1 cellular context compared by ENCODE assay signal in the genomic region with DNA sequence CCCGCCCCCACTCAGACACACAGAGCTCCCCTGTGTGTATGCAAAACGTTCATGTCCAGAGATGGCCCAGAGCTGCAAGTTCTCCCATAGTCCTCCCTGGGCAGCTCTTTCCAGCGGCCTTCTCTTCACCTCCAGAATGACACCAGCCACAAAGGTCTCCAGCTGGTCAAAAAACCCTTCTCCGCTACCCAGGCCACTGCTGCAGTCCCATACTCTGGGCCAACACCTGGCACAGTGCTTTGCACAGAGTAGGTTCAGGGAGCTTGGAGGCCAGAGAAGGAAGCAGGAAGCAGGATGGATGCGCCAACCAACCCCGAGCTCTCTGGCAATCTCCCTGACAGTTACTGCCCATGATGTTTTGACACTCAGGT.
TF ChIP-seq lines count a peak whose summit lies in the region.

No MANE protein-coding gene starts in this region.

TF ChIP-seq in GM12878, 131 proteins besides CTCF, POLR2A, EP300 and RAD21 (continued from another document):
- no peak for TF ChIP-seq SP1 (IDR thresholded peaks at IDR 0.05; ENCODE audit: low read depth, low read length)
- no peak for TF ChIP-seq ESRRA (IDR thresholded peaks at IDR 0.05; ENCODE audit: low read length)
- no peak for TF ChIP-seq E4F1 (IDR thresholded peaks at IDR 0.05; ENCODE audit: borderline replicate concordance, partially characterized antibody)
- no peak for TF ChIP-seq NBN (IDR thresholded peaks at IDR 0.05)
- TF ChIP-seq, protein P1, sequence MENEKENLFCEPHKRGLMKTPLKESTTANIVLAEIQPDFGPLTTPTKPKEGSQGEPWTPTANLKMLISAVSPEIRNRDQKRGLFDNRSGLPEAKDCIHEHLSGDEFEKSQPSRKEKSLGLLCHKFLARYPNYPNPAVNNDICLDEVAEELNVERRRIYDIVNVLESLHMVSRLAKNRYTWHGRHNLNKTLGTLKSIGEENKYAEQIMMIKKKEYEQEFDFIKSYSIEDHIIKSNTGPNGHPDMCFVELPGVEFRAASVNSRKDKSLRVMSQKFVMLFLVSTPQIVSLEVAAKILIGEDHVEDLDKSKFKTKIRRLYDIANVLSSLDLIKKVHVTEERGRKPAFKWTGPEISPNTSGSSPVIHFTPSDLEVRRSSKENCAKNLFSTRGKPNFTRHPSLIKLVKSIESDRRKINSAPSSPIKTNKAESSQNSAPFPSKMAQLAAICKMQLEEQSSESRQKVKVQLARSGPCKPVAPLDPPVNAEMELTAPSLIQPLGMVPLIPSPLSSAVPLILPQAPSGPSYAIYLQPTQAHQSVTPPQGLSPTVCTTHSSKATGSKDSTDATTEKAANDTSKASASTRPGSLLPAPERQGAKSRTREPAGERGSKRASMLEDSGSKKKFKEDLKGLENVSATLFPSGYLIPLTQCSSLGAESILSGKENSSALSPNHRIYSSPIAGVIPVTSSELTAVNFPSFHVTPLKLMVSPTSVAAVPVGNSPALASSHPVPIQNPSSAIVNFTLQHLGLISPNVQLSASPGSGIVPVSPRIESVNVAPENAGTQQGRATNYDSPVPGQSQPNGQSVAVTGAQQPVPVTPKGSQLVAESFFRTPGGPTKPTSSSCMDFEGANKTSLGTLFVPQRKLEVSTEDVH (IDR thresholded peaks at IDR 0.05; ENCODE audit: low read depth, partially characterized antibody), result no peak
- TF ChIP-seq SREBF2 (IDR thresholded peaks at IDR 0.05; ENCODE audit: low read length), result no peak
- no peak for TF ChIP-seq NFYA (IDR thresholded peaks at IDR 0.05; ENCODE audit: borderline replicate concordance, low read depth, low read length)
- TF ChIP-seq EED (IDR thresholded peaks at IDR 0.05; ENCODE audit: low read depth), result no peak
- no peak for TF ChIP-seq HSF1 (IDR thresholded peaks at IDR 0.05; ENCODE audit: low read depth, low read length)
